In genomic region chr6:85460951-85461805, GRCh38 we compare ENCODE assay signal across 8 cellular contexts. TPM values are rescaled to one million over a fixed set of nuclear protein-coding genes. Genes with fewer than 3 reads are reported as not detected.
DNase-seq lines count a peak whose midpoint lies in the region; ATAC-seq and TF ChIP-seq lines count a peak whose summit lies in the region.

No MANE protein-coding gene starts in this region.

- H3K4me1 ChIP-seq in RWPE2 (ENCODE audit: insufficient read depth, poor library complexity, severe bottlenecking) (peaks cover 85% of the 10 kb centered on the region), thymus (ENCODE audit: control insufficient read depth, insufficient read depth, low read length) (peaks cover 2% of the 10 kb centered on the region)

- DNase-seq in Right ventricle myocardium superior (no peak), cardiac septum (ENCODE audit: low spot score) (no peak), RWPE2 (ENCODE audit: low spot score) (no peak), fibroblast of the aortic adventitia (ENCODE audit: low read depth) (peak; percentile 83), DMS 273 treated with DMSO at 0.1 percent for 48 hours (lab: John Stamatoyannopoulos, UW) (no peak), NCI-H2107 treated with DMSO at 0.1 percent for 48 hours (lab: John Stamatoyannopoulos, UW; ENCODE audit: unreplicated experiment) (no peak)

- H3K27me3 ChIP-seq in RWPE2 (ENCODE audit: insufficient read depth, poor library complexity, severe bottlenecking) (no peaks in the 10 kb centered on the region), thymus (ENCODE audit: control insufficient read depth, insufficient read depth) (no peaks in the 10 kb centered on the region)

- ATAC-seq in Right ventricle myocardium superior (ENCODE audit: poor library complexity) (peak; percentile 44), HG03025 (IDR thresholded peaks at IDR 0.05; ENCODE audit: low FRiP score, unreplicated experiment) (peak; percentile 86), RWPE2 (ENCODE audit: low read depth) (peak; percentile 3; the same call in 1 of the 3 replicates)

- H3K27ac ChIP-seq in RWPE2 (ENCODE audit: poor library complexity, severe bottlenecking), result peak overlapping the region; percentile 99
- peak overlapping the region; percentile 70 for H3K27ac ChIP-seq in thymus (ENCODE audit: low read depth)

- TF ChIP-seq CTCF in RWPE2 (IDR thresholded peaks at IDR 0.05; ENCODE audit: poor library complexity, severe bottlenecking) (no peak), fibroblast of the aortic adventitia (IDR thresholded peaks at IDR 0.05; ENCODE audit: insufficient read depth, low read length) (no peak)

- H3K9me3 ChIP-seq in RWPE2 (ENCODE audit: severe bottlenecking) (no peaks in the 10 kb centered on the region), thymus (ENCODE audit: control insufficient read depth) (no peaks in the 10 kb centered on the region)

- 27% methylated on average over 3 of the region's 3 CpGs for WGBS in thymus

- intact Hi-C loops in Right ventricle myocardium superior (cut with DNase I), result no loop called here
- intact Hi-C loops in cardiac septum (cut with DNase I), result no loop called here

- H3K36me3 ChIP-seq in RWPE2 (ENCODE audit: low read depth) (no peaks in the 10 kb centered on the region), thymus (ENCODE audit: control insufficient read depth, insufficient read depth) (no peaks in the 10 kb centered on the region)

- H3K4me3 ChIP-seq in RWPE2 (ENCODE audit: severe bottlenecking) (no peak overlapping the region), fibroblast of the aortic adventitia (ENCODE audit: low read depth, low read length) (no peak overlapping the region), thymus (ENCODE audit: low read length) (no peak overlapping the region)

RNA-seq across cellular contexts. Expression of gene NT5E, which starts 11.3 kb away (rescaled TPM):
- total RNA-seq in Right ventricle myocardium superior (4.2 TPM), cardiac septum (5.9 TPM), fibroblast of the aortic adventitia (ENCODE audit: low replicate concordance) (67.2 and 418 TPM in 2 replicates)
- polyA plus RNA-seq in thymus, result 3.7 TPM

Comparison
In these comparisons a context has a peak if more than half of its experiments do, and no peak if none do; other contexts are left out.
1. ATAC-seq: peak in every context shown above with its lines; median percentile 86 in HG03025; 44 in Right ventricle myocardium superior; 3 in RWPE2.